22 cellular contexts compared by ENCODE assay signal in the genomic region with DNA sequence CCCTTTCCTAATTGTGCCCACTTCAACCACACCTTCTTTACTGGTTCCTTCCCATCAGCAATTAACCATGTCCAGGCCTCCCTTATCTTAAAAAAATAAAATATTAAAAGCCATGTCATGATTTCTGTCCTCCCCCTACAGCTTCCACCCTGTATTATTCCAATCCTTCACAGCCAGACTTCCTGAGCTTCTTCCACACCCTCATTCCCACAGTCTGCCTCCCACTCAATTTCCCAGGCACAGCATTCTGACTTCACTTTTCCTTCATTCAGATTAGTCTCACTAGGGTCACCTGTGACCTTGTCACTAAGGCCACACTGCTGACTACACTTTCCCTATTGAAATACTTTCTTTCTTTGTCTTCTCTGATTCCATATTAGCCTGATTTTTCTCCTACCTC.
DNase-seq lines count a peak whose midpoint lies in the region; ATAC-seq and TF ChIP-seq lines count a peak whose summit lies in the region.
"Had no signal": no experiment of that assay in that cellular context is flagged by ENCODE, and none has a peak within 500 bp of the region (broad histone marks: within the 10 kb centered on the region; RNA-seq: fewer than 3 reads in every experiment).

No MANE protein-coding gene starts in this region.

- DNase-seq in GM23248 (peak; percentile 15), SW480 (ENCODE audit: low spot score) (peak; percentile 3), dermis microvascular lymphatic vessel endothelial cell (ENCODE audit: low read depth in 2 of 2) (peak; percentile 23 to 46), neural crest cell (ENCODE audit: low read depth, low spot score) (no peak), PC-3 (no peak), T-helper 2 cell (no peak), NCI-H748 (lab: John Stamatoyannopoulos, UW; ENCODE audit: unreplicated experiment) (no peak)
- no peak for DNase-seq in CD8-positive, alpha-beta memory T cell
- DNase-seq: CD4-positive, CD25-positive, alpha-beta regulatory T cell; DMS153; HCEC 1CT; IMR-90; NCI-H1092 treated with DMSO at 0.1 percent for 48 hours; NCI-H146; NCI-H2029; NCI-H2227 treated with DMSO at 0.1 percent for 48 hours; NCI-H524 treated with DMSO at 0.1 percent for 48 hours; RPMI8226; SHP77 treated with DMSO at 0.1 percent for 48 hours had no signal

- CTCF ChIA-PET in PC-3 (lab: Charles Lee), result no interaction called here
- CTCF ChIA-PET in CD8-positive, alpha-beta memory T cell (lab: Charles Lee), result no interaction called here

- in situ Hi-C loops in GM23248 (cut with MboI), result no loop called here

- no peak for TF ChIP-seq CTCF in neural crest cell (conservative IDR thresholded peaks at IDR 0.05)
- no peak for TF ChIP-seq CTCF in PC-3 (conservative IDR thresholded peaks at IDR 0.05; ENCODE audit: low read depth, low read length)

- H3K36me3 ChIP-seq in GM23248 (ENCODE audit: low read depth) (no peaks in the 10 kb centered on the region), PC-3 (ENCODE audit: low read depth, low read length) (no peaks in the 10 kb centered on the region; the same call in 1 of the 2 replicates)
- H3K36me3 ChIP-seq in CD8-positive, alpha-beta memory T cell (ENCODE audit: insufficient read depth, low read length), result no peaks in the 10 kb centered on the region

- no peak for ATAC-seq in PC-3

- H3K27ac Mint-ChIP-seq in neural crest cell (ENCODE audit: unreplicated experiment), result peak overlapping the region; percentile 72
- peak overlapping the region in 1 of 8 donors; percentile 19 for H3K27ac Mint-ChIP-seq in CD8-positive, alpha-beta memory T cell
- H3K27ac Mint-ChIP-seq: GM23338 had no signal

- no peaks in the 10 kb centered on the region for H3K9me3 Mint-ChIP-seq in neural crest cell
- no peaks in the 10 kb centered on the region for H3K9me3 Mint-ChIP-seq in CD8-positive, alpha-beta memory T cell
- H3K9me3 Mint-ChIP-seq: CD4-positive, CD25-positive, alpha-beta regulatory T cell; GM23338 had no signal

- H3K4me1 ChIP-seq in GM23248 (ENCODE audit: insufficient read depth) (no peaks in the 10 kb centered on the region; the same call in 1 of the 2 replicates), PC-3 (ENCODE audit: insufficient read depth, low read length) (no peaks in the 10 kb centered on the region)
- no peaks in the 10 kb centered on the region for H3K4me1 ChIP-seq in CD8-positive, alpha-beta memory T cell (ENCODE audit: insufficient read depth, low read length)

- no peak overlapping the region for H3K4me3 ChIP-seq in GM23248
- H3K4me3 ChIP-seq in PC-3 (ENCODE audit: low read length), result no peak overlapping the region
- no peak overlapping the region for H3K4me3 ChIP-seq in CD8-positive, alpha-beta memory T cell (ENCODE audit: low read length)
- H3K4me3 ChIP-seq: GM23338, SK-N-MC had no signal

- no peak overlapping the region for H2AFZ ChIP-seq in GM23248
- H2AFZ ChIP-seq in PC-3 (ENCODE audit: low read length), result no peak overlapping the region
- H2AFZ ChIP-seq: GM23338 had no signal

- H3K27me3 Mint-ChIP-seq in neural crest cell (ENCODE audit: low read depth), result no peaks in the 10 kb centered on the region
- no peaks in the 10 kb centered on the region for H3K27me3 Mint-ChIP-seq in CD8-positive, alpha-beta memory T cell
- H3K27me3 Mint-ChIP-seq: CD4-positive, CD25-positive, alpha-beta regulatory T cell had no signal

- H3K4me2 ChIP-seq in GM23248 (ENCODE audit: unreplicated experiment) (no peak overlapping the region), PC-3 (ENCODE audit: low read length) (no peak overlapping the region)
- H3K4me2 ChIP-seq: GM23338, KMS-11 had no signal

- H4K20me1 ChIP-seq in GM23248 (ENCODE audit: insufficient read depth) (no peaks in the 10 kb centered on the region), PC-3 (ENCODE audit: low read length) (no peaks in the 10 kb centered on the region)

- BruUV-seq in PC-3 (replicated peaks; lab: Mats Ljungman, UMichigan), result no TSS peak

- H3K27me3 ChIP-seq in GM23248 (replicated peaks; ENCODE audit: insufficient read depth) (no peaks in the 10 kb centered on the region), PC-3 (ENCODE audit: low read length) (no peaks in the 10 kb centered on the region)
- H3K27me3 ChIP-seq in CD8-positive, alpha-beta memory T cell (ENCODE audit: insufficient read depth, low read length, poor library complexity, severe bottlenecking), result no peaks in the 10 kb centered on the region

- no peak overlapping the region for H3K4me3 Mint-ChIP-seq in neural crest cell
- H3K4me3 Mint-ChIP-seq in CD8-positive, alpha-beta memory T cell, result no peak overlapping the region
- H3K4me3 Mint-ChIP-seq: CD4-positive, CD25-positive, alpha-beta regulatory T cell; GM23338 had no signal

- POLR2A ChIA-PET in PC-3 (lab: Charles Lee; ENCODE audit: unreplicated experiment), result no interaction called here
- POLR2A ChIA-PET in CD8-positive, alpha-beta memory T cell (lab: Charles Lee), result no interaction called here

- peaks cover 15% of the 10 kb centered on the region for H3K4me1 Mint-ChIP-seq in neural crest cell
- H3K4me1 Mint-ChIP-seq in CD8-positive, alpha-beta memory T cell, result peaks cover 8 to 20% (median 15%) of the 10 kb centered on the region in 3 donors

- H3K9me3 ChIP-seq in GM23248 (ENCODE audit: low read depth) (no peaks in the 10 kb centered on the region), PC-3 (ENCODE audit: low read length) (no peaks in the 10 kb centered on the region)
- H3K9me3 ChIP-seq in CD8-positive, alpha-beta memory T cell (ENCODE audit: low read length), result no peaks in the 10 kb centered on the region

- H3F3A ChIP-seq in GM23248 (ENCODE audit: insufficient read depth), result no peaks in the 10 kb centered on the region
- H3F3A ChIP-seq in PC-3 (ENCODE audit: low read length, unreplicated experiment), result no peaks in the 10 kb centered on the region

- intact Hi-C loops in PC-3 (cut with micrococcal nuclease), result no loop called here

- no peaks in the 10 kb centered on the region; the same call in 1 of the 2 replicates for H3K9me2 ChIP-seq in GM23248 (ENCODE audit: insufficient read depth)
- H3K9me2 ChIP-seq in PC-3 (replicated peaks; ENCODE audit: low read length), result no peaks in the 10 kb centered on the region

- H3K27ac ChIP-seq in GM23248 (no peak overlapping the region), PC-3 (ENCODE audit: low read length) (no peak overlapping the region)
- no peak overlapping the region for H3K27ac ChIP-seq in CD8-positive, alpha-beta memory T cell (ENCODE audit: low read depth, low read length)
- H3K27ac ChIP-seq: KMS-11, SK-N-MC had no signal

- no peak overlapping the region for H3K9ac ChIP-seq in GM23248
- no peak overlapping the region for H3K9ac ChIP-seq in PC-3 (ENCODE audit: low read length)
- H3K9ac ChIP-seq: KMS-11 had no signal

- H3K79me2 ChIP-seq in GM23248 (ENCODE audit: insufficient read depth), result no peaks in the 10 kb centered on the region
- H3K79me2 ChIP-seq in PC-3 (ENCODE audit: low read length), result no peaks in the 10 kb centered on the region

- peaks cover 14% of the 10 kb centered on the region for H3K36me3 Mint-ChIP-seq in neural crest cell (ENCODE audit: low read depth)
- peaks cover 0 to 19% (median 14%) of the 10 kb centered on the region in 3 donors for H3K36me3 Mint-ChIP-seq in CD8-positive, alpha-beta memory T cell

Comparison
In these comparisons a context has a peak if more than half of its experiments do, and no peak if none do; other contexts are left out.
1. DNase-seq: peak in GM23248 (single experiment), SW480 (single experiment) and dermis microvascular lymphatic vessel endothelial cell (2 of 2); none in neural crest cell (single experiment), PC-3 (single experiment), CD8-positive, alpha-beta memory T cell (0 of 5), T-helper 2 cell (0 of 5) and NCI-H748 (single experiment).